In the genomic region with DNA sequence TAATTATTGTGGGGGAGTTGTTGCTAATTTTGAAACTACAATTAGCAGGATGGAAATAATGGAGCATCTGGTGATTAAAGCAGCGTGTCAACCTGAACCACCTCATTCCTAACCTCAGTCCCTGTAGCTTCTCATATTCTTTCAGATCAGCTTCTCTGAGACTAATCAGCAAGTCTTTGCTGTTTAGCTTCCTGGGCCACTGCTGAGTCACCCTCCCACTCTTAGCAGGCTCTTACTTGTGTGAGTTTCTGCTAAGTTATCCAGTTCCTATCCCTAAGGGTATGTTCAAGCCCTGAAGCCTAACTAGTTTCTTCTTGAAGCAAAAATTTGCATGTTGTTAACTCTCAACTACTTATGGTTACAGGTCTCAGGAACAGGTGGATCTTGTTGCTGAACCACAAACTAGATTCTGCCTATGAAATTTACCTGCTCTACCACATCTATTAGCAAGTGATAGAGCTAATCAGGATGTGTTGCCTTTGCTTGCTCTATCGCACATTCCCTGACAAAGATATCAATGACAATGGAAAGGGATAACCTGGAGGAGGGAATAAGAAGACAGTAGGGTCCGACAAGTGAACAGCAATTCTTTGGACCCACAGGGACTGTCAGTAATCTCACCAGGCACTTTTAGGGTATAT, we compare ENCODE assay signal across 10 cellular contexts.
A peak's percentile ranks its signal among the peaks of the same experiment; 100 is the strongest.
DNase-seq lines count a peak whose midpoint lies in the region; ATAC-seq and TF ChIP-seq lines count a peak whose summit lies in the region.
"Had no signal": no experiment of that assay in that cellular context is flagged by ENCODE, and none has a peak within 500 bp of the region (broad histone marks: within the 10 kb centered on the region; RNA-seq: fewer than 3 reads in every experiment).

No MANE protein-coding gene starts in this region.

- H3K9me2 ChIP-seq in GM23248 (ENCODE audit: insufficient read depth) = no peaks in the 10 kb centered on the region

- WGBS in GM23248 (ENCODE audit: low coverage in 1 of 2, low lambda C conversion rate in 2 of 2, missing lambda C conversion rate in 2 of 2), 2 experiments = 77 to 80% methylated on average over 3 of the region's 3 CpGs
- WGBS in esophagus squamous epithelium, 2 donors = 57 to 71% methylated on average over 3 of the region's 3 CpGs

- in situ Hi-C loops in GM23248 (cut with MboI) = no loop called here

- H3K9ac ChIP-seq in GM23248 (no peak overlapping the region), SK-N-MC (ENCODE audit: insufficient read length) (no peak overlapping the region)

- H4K20me1 ChIP-seq in GM23248 (ENCODE audit: insufficient read depth) = no peaks in the 10 kb centered on the region

- no peak for TF ChIP-seq CTCF in esophagus squamous epithelium (IDR thresholded peaks at IDR 0.05)

- H3K36me3 ChIP-seq in GM23248 (ENCODE audit: low read depth) (no peaks in the 10 kb centered on the region), SK-N-MC (ENCODE audit: insufficient read depth, low read length) (no peaks in the 10 kb centered on the region), esophagus squamous epithelium (no peaks in the 10 kb centered on the region)

- intact Hi-C loops in esophagus squamous epithelium (cut with DNase I) = no loop called here

- no peak for ATAC-seq in HG03108 (IDR thresholded peaks at IDR 0.05; ENCODE audit: unreplicated experiment)
- ATAC-seq in HG02763 (IDR thresholded peaks at IDR 0.05; ENCODE audit: unreplicated experiment) = no peak
- ATAC-seq: natural killer cell had no signal

- H2AFZ ChIP-seq in GM23248 = 0 out of 2 replicates have a peak overlapping the region, but pooled peaks have one; percentile 41

- H3K9me3 ChIP-seq in GM23248 (ENCODE audit: low read depth) (no peaks in the 10 kb centered on the region), SK-N-MC (ENCODE audit: low read depth, low read length) (no peaks in the 10 kb centered on the region), esophagus squamous epithelium (no peaks in the 10 kb centered on the region)

- no peak overlapping the region for H3K4me3 ChIP-seq in GM23248
- H3K4me3 ChIP-seq in SK-N-MC = no peak overlapping the region
- H3K4me3 ChIP-seq in esophagus squamous epithelium = no peak overlapping the region

- H3K4me1 ChIP-seq in GM23248 (ENCODE audit: insufficient read depth) (peaks cover 8% of the 10 kb centered on the region; the same call in 1 of the 2 replicates), esophagus squamous epithelium (peaks cover 0 to 24% (median 11%) of the 10 kb centered on the region in 3 donors)

- H3K27me3 ChIP-seq in GM23248 (replicated peaks; ENCODE audit: insufficient read depth) (no peaks in the 10 kb centered on the region), esophagus squamous epithelium (no peaks in the 10 kb centered on the region)

- H3K4me2 ChIP-seq in GM23248 (ENCODE audit: unreplicated experiment) = no peak overlapping the region

- H3K79me2 ChIP-seq in GM23248 (ENCODE audit: insufficient read depth) = no peaks in the 10 kb centered on the region

- TF ChIP-seq POLR2A in esophagus squamous epithelium (IDR thresholded peaks at IDR 0.05) = no peak

- DNase-seq in GM23248 (peak; percentile 70), SK-N-MC (ENCODE audit: low read depth, low spot score) (peak; percentile 74), esophagus squamous epithelium (lab: John Stamatoyannopoulos, UW) (no peak), NCI-H1048 (lab: John Stamatoyannopoulos, UW) (no peak), middle frontal gyrus (ENCODE audit: extremely low spot score, low spot score) (no peak)
- DNase-seq in stimulated activated CD4-positive, alpha-beta T cell treated with anti-CD3 and anti-CD28 coated beads, Interleukin-2, amount 100 ng/mL, for 24 hours = peak; percentile 54 to 69
- DNase-seq: natural killer cell; NK-92 treated with Interleukin-12 subunit alpha and Interleukin-12 subunit beta, amount 100 ng/mL, for 24 hours had no signal

- H3F3A ChIP-seq in GM23248 (ENCODE audit: insufficient read depth) = no peaks in the 10 kb centered on the region; the same call in 1 of the 2 replicates

- no peak overlapping the region for H3K27ac ChIP-seq in GM23248
- H3K27ac ChIP-seq in SK-N-MC = peak overlapping the region; percentile 62; the same call in 1 of the 2 replicates
- peak overlapping the region; percentile 58 to 70 (median 66) for H3K27ac ChIP-seq in esophagus squamous epithelium

Comparison
In these comparisons a context has a peak if more than half of its experiments do, and no peak if none do; other contexts are left out.
1. DNase-seq: peak in GM23248 (single experiment), SK-N-MC (single experiment) and stimulated activated CD4-positive, alpha-beta T cell treated with anti-CD3 and anti-CD28 coated beads, Interleukin-2, amount 100 ng/mL, for 24 hours (2 of 2); none in esophagus squamous epithelium (single experiment), NCI-H1048 (single experiment) and middle frontal gyrus (single experiment).